8 cellular contexts compared by ENCODE assay signal in the genomic region with DNA sequence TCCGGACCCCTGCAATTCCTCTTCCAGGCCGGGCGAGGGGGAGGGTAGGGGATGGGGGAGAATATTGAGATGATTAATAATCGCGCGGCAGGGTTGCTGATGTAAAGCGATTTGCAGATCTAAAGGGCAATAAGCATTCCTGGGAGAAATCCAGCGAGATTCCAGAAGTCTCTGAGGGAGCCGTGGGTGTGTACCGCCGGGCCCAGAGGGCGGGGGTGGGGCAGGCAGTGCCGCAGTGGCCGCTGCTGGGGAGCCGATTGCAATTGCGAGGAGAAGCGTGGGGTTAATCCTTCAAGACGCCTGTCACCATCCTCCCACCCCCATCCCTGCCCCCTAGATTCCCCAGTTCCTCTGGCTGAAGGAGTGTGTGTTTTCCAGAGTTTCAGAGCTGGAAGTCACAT. TPM values are rescaled to one million over a fixed set of nuclear protein-coding genes. Genes with fewer than 3 reads are reported as not detected.
DNase-seq lines count a peak whose midpoint lies in the region; ATAC-seq and TF ChIP-seq lines count a peak whose summit lies in the region.

No MANE protein-coding gene starts in this region.

- H3K4me1 Mint-ChIP-seq in brain = peaks cover 25% of the 10 kb centered on the region

- peak overlapping the region; percentile 87; the same call in 1 of the 2 replicates for H3K9ac ChIP-seq in iPS-20b (ENCODE audit: low read depth, low read length)

- peaks cover 5% of the 10 kb centered on the region; the same call in 1 of the 2 replicates for H3K27me3 ChIP-seq in iPS-20b (ENCODE audit: insufficient read depth, low read length)

- H3K4me1 ChIP-seq in iPS-20b (ENCODE audit: insufficient read depth, low read length) = peaks cover 9% of the 10 kb centered on the region; the same call in 1 of the 2 replicates

- H3K27me3 Mint-ChIP-seq in brain = peaks cover 41% of the 10 kb centered on the region

- ATAC-seq in sciatic nerve = peak; percentile 47
- no peak for ATAC-seq in GM21529 (IDR thresholded peaks at IDR 0.05; ENCODE audit: unreplicated experiment)

- H3K4me3 Mint-ChIP-seq in brain = peak overlapping the region; percentile 80 to 91 (median 83)

- no peaks in the 10 kb centered on the region for H3K36me3 ChIP-seq in iPS-20b (ENCODE audit: insufficient read depth, low read depth, low read length)

- H3K27ac Mint-ChIP-seq in brain = peak overlapping the region; percentile 87 to 97 (median 93)

- H3K4me3 ChIP-seq in NB4 (ENCODE audit: low read depth, low read length) (peak overlapping the region; percentile 74), iPS-20b (ENCODE audit: low read length) (peak overlapping the region; percentile 72)

- DNase-seq in G401 (ENCODE audit: low spot score) (peak; percentile 50), NB4 (ENCODE audit: low read depth) (peak; percentile 45), sciatic nerve (ENCODE audit: low spot score) (peak; percentile 82), NCI-H2107 treated with DMSO at 0.1 percent for 48 hours (lab: John Stamatoyannopoulos, UW; ENCODE audit: unreplicated experiment) (no peak)
- DNase-seq in effector CD4-positive, alpha-beta T cell = no peak

- intact Hi-C loops in sciatic nerve (cut with DNase I) = no loop called here

- TF ChIP-seq POLR2A in NB4 (IDR thresholded peaks at IDR 0.05; ENCODE audit: extremely low read depth, insufficient read length) = no peak

- no peak for TF ChIP-seq CTCF in NB4 (IDR thresholded peaks at IDR 0.05; ENCODE audit: low read depth, low read length)
- TF ChIP-seq CTCF in brain (conservative IDR thresholded peaks at IDR 0.05) = no peak

- H3K27ac ChIP-seq in iPS-20b (ENCODE audit: low read length) = no peak overlapping the region

- peaks cover 0 to 3% (median 0%) of the 10 kb centered on the region in 5 experiments for H3K9me3 Mint-ChIP-seq in brain

- H3K36me3 Mint-ChIP-seq in brain = no peaks in the 10 kb centered on the region

- in situ Hi-C loops in G401 (cut with HindIII; ENCODE audit: low sequenced_read_pairs) = no loop called here

- H3K9me3 ChIP-seq in iPS-20b (ENCODE audit: insufficient read depth, low read depth, low read length) = no peaks in the 10 kb centered on the region

RNA-seq across cellular contexts. Expression of a gene that starts 16.4 kb away (rescaled TPM):
- 29.8 and 41.0 TPM in 2 replicates for total RNA-seq in G401 (2014; rRNA removed; shearing (Covaris generic))
- polyA plus RNA-seq in brain (ENCODE audit: insufficient read depth, low read depth, low replicate concordance) = 9.4 TPM
- total RNA-seq in sciatic nerve = 209 TPM

Comparison
In these comparisons a context has a peak if more than half of its experiments do, and no peak if none do; other contexts are left out.
1. DNase-seq: peak in G401 (single experiment), NB4 (single experiment) and sciatic nerve (single experiment); none in NCI-H2107 treated with DMSO at 0.1 percent for 48 hours (single experiment) and effector CD4-positive, alpha-beta T cell (single experiment).